In genomic region chr6:169411296-169411695, GRCh38 we compare ENCODE assay signal across 20 cellular contexts.
DNase-seq lines count a peak whose midpoint lies in the region; TF ChIP-seq lines count a peak whose summit lies in the region.
"Had no signal": no experiment of that assay in that cellular context is flagged by ENCODE, and none has a peak within 500 bp of the region (broad histone marks: within the 10 kb centered on the region; RNA-seq: fewer than 3 reads in every experiment).

No MANE protein-coding gene starts in this region.

- H3K9ac ChIP-seq in BLaER1 treated with 17β-estradiol and CSF1 and Interleukin-3, amounts not matched to agents 10 nM and 100 nM, result peak overlapping the region in 4 of 11 experiments; percentile 62 to 80 (median 78); a peak in 9 of 22 replicates
- no peak overlapping the region for H3K9ac ChIP-seq in neuronal stem cell (ENCODE audit: low read depth, low read length, poor library complexity)
- H3K9ac ChIP-seq in colonic mucosa (ENCODE audit: low read depth in 2 of 2, low read length in 2 of 2), result no peak overlapping the region
- H3K9ac ChIP-seq: GM23248 had no signal

- no peak overlapping the region for H2AFZ ChIP-seq in neuronal stem cell (ENCODE audit: low read length)
- H2AFZ ChIP-seq: GM23248 had no signal

- no peak for TF ChIP-seq CTCF in colonic mucosa (IDR thresholded peaks at IDR 0.05)

- H2BK15ac ChIP-seq in neuronal stem cell (ENCODE audit: low read length), result no peak overlapping the region

- H3K9me3 ChIP-seq in BLaER1 treated with 17β-estradiol and CSF1 and Interleukin-3, amounts not matched to agents 10 nM and 100 nM (replicated peaks in 1 of 11), result peaks cover 75 to 98% (median 92%) of the 10 kb centered on the region in 11 experiments
- H3K9me3 ChIP-seq in neuronal stem cell (replicated peaks in 1 of 2; ENCODE audit: control insufficient read depth in 2 of 2, insufficient read depth in 1 of 2, low read depth in 1 of 2, low read length in 2 of 2) (peaks cover 18 to 28% of the 10 kb centered on the region in 2 donors), colonic mucosa (no peaks in the 10 kb centered on the region)
- H3K9me3 ChIP-seq: BE2C had no signal

- no peak overlapping the region for H3K4ac ChIP-seq in neuronal stem cell (ENCODE audit: low read length)

- peak overlapping the region in 9 of 11 experiments; percentile 13 to 96 (median 87); a peak in 16 of 22 replicates for H3K27ac ChIP-seq in BLaER1 treated with 17β-estradiol and CSF1 and Interleukin-3, amounts not matched to agents 10 nM and 100 nM
- H3K27ac ChIP-seq in neuronal stem cell (replicated peaks; ENCODE audit: low read length) (no peak overlapping the region), colonic mucosa (no peak overlapping the region)
- H3K27ac ChIP-seq: A549, C4-2B, GM23248 had no signal

- no peak overlapping the region for H4K8ac ChIP-seq in neuronal stem cell (ENCODE audit: low read depth, low read length)

- H3K4me3 ChIP-seq in BLaER1 treated with 17β-estradiol and CSF1 and Interleukin-3, amounts not matched to agents 10 nM and 100 nM, result peak overlapping the region in 4 of 10 experiments; percentile 9 to 49 (median 24); a peak in 4 of 20 replicates
- H3K4me3 ChIP-seq in neuronal stem cell (ENCODE audit: low read length in 2 of 2) (no peak overlapping the region), colonic mucosa (no peak overlapping the region)
- H3K4me3 ChIP-seq: A549, GM23248 had no signal

- H4K91ac ChIP-seq in neuronal stem cell (ENCODE audit: low read depth, low read length, poor library complexity), result no peak overlapping the region

- H3K79me1 ChIP-seq in neuronal stem cell (ENCODE audit: low read depth, low read length), result no peaks in the 10 kb centered on the region

- H4K20me1 ChIP-seq in BLaER1 treated with 17β-estradiol and CSF1 and Interleukin-3, amounts not matched to agents 10 nM and 100 nM, result no peaks in the 10 kb centered on the region

- H3K23ac ChIP-seq in neuronal stem cell (ENCODE audit: low read depth, low read length, poor library complexity), result no peak overlapping the region

- peak overlapping the region; percentile 11 for H3K14ac ChIP-seq in neuronal stem cell (ENCODE audit: low read length)

- H2BK120ac ChIP-seq in neuronal stem cell (ENCODE audit: low read depth, low read length), result no peak overlapping the region

- intact Hi-C loops in colonic mucosa (cut with DNase I), result no loop called here

- H3K18ac ChIP-seq in neuronal stem cell (ENCODE audit: low read length), result no peak overlapping the region

- H3K27me3 ChIP-seq in BLaER1 treated with 17β-estradiol and CSF1 and Interleukin-3, amounts not matched to agents 10 nM and 100 nM, result no peaks in the 10 kb centered on the region
- H3K27me3 ChIP-seq in neuronal stem cell (ENCODE audit: control insufficient read depth in 3 of 3, insufficient read depth in 3 of 3, low read depth in 1 of 3, low read length in 3 of 3) (no peaks in the 10 kb centered on the region), colonic mucosa (no peaks in the 10 kb centered on the region)
- H3K27me3 ChIP-seq: BE2C had no signal

- no peak overlapping the region for H2BK5ac ChIP-seq in neuronal stem cell (ENCODE audit: low read length)

- H2AK5ac ChIP-seq in neuronal stem cell (ENCODE audit: low read depth, low read length), result peak overlapping the region; percentile 37

- peak overlapping the region in 8 of 11 experiments; percentile 24 to 69 (median 58); a peak in 15 of 22 replicates for H3K4me2 ChIP-seq in BLaER1 treated with 17β-estradiol and CSF1 and Interleukin-3, amounts not matched to agents 10 nM and 100 nM
- no peak overlapping the region for H3K4me2 ChIP-seq in neuronal stem cell (ENCODE audit: insufficient read depth, low read length, poor library complexity, severe bottlenecking)
- H3K4me2 ChIP-seq: A549 had no signal

- peaks cover 33 to 63% (median 44%) of the 10 kb centered on the region in 10 experiments for H3K4me1 ChIP-seq in BLaER1 treated with 17β-estradiol and CSF1 and Interleukin-3, amounts not matched to agents 10 nM and 100 nM
- H3K4me1 ChIP-seq in neuronal stem cell (ENCODE audit: control insufficient read depth in 2 of 2, insufficient read depth in 1 of 2, low read depth in 1 of 2, low read length in 2 of 2) (no peaks in the 10 kb centered on the region), colonic mucosa (no peaks in the 10 kb centered on the region)
- H3K4me1 ChIP-seq: A549, BE2C, Caco-2 had no signal

- H3K36me3 ChIP-seq in BLaER1 treated with 17β-estradiol and CSF1 and Interleukin-3, amounts not matched to agents 10 nM and 100 nM, result peaks cover 0 to 19% (median 0%) of the 10 kb centered on the region in 11 experiments; a peak in 4 of 22 replicates
- H3K36me3 ChIP-seq in neuronal stem cell (replicated peaks in 1 of 2; ENCODE audit: control insufficient read depth in 2 of 2, insufficient read depth in 2 of 2, low read length in 2 of 2) (no peaks in the 10 kb centered on the region), colonic mucosa (no peaks in the 10 kb centered on the region)
- H3K36me3 ChIP-seq: BE2C had no signal

- no peak overlapping the region for H2BK12ac ChIP-seq in neuronal stem cell (ENCODE audit: low read length)

- DNase-seq in islet precursor cell, result peak; percentile 20
- DNase-seq in neuronal stem cell (ENCODE audit: low spot score), result no peak
- DNase-seq in colonic mucosa, result no peak
- DNase-seq in GM19238 (ENCODE audit: insufficient read length, low spot score), result no peak
- DNase-seq in NCI-H2227 treated with DMSO at 0.1 percent for 48 hours (lab: John Stamatoyannopoulos, UW), result no peak
- DNase-seq: 8988T; ACHN; AML-193; BE2C; Caco-2; CD4-positive, CD25-positive, alpha-beta regulatory T cell; CD8-positive, alpha-beta T cell; DMS153; DND-41; GM23248; H7; HCEC 1CT had no signal

- WGBS in neuronal stem cell (ENCODE audit: extremely low coverage in 2 of 2, insufficient read length in 2 of 2, insufficient replicate concordance in 1 of 2), 2 donors, result no CpG with 5 or more reads among the region's 9 CpGs

Comparison
In these comparisons a context has a peak if more than half of its experiments do, and no peak if none do; other contexts are left out.
1. H3K27ac ChIP-seq: peak in BLaER1 treated with 17β-estradiol and CSF1 and Interleukin-3, amounts not matched to agents 10 nM and 100 nM (9 of 11); none in neuronal stem cell (single experiment) and colonic mucosa (single experiment).